In genomic region chr11:82901165-82901938, GRCh38 we compare ENCODE assay signal across 7 cellular contexts.
A peak's percentile ranks its signal among the peaks of the same experiment; 100 is the strongest.
DNase-seq lines count a peak whose midpoint lies in the region; ATAC-seq and TF ChIP-seq lines count a peak whose summit lies in the region.

A gene with protein sequence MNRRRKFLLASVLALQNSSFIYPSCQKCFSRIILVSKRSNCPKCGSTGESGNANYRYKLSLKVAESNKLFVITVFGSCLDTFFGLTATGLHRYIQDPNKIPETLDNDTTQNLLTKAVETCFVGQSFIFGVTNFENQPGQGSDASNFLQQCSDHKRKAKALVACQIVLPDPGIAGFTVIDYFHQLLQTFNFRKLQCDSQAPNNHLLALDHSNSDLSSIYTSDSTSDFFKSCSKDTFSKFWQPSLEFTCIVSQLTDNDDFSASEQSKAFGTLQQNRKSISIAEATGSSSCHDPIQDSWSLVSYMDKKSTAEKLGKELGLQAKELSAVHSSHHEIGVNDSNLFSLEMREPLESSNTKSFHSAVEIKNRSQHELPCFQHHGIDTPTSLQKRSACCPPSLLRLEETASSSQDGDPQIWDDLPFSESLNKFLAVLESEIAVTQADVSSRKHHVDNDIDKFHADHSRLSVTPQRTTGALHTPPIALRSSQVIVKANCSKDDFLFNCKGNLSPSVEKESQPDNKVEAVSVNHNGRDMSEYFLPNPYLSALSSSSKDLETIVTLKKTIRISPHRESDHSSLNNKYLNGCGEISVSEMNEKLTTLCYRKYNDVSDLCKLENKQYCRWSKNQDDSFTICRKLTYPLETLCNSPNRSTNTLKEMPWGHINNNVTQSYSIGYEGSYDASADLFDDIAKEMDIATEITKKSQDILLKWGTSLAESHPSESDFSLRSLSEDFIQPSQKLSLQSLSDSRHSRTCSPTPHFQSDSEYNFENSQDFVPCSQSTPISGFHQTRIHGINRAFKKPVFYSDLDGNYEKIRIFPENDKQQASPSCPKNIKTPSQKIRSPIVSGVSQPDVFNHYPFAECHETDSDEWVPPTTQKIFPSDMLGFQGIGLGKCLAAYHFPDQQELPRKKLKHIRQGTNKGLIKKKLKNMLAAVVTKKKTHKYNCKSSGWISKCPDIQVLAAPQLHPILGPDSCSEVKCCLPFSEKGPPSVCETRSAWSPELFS (plus strand): TSS chr11:82901736. CDS start chr11:82914739, 13,003 bp downstream.

- H3K4me1 ChIP-seq in rectal smooth muscle tissue (ENCODE audit: control insufficient read depth, insufficient read depth, low read length): peaks cover 7% of the 10 kb centered on the region

- in situ Hi-C loops in astrocyte of the cerebellum (cut with HindIII; ENCODE audit: low sequenced_read_pairs): no loop called here

- peak within 1 kb of the TSS; percentile 85 for H3K4me3 ChIP-seq in astrocyte of the cerebellum (ENCODE audit: low read depth, low read length)
- H3K4me3 ChIP-seq in rectal smooth muscle tissue (ENCODE audit: low read length): peak within 1 kb of the TSS; percentile 72

- TF ChIP-seq POLR2A in GM18505 (IDR thresholded peaks at IDR 0.05; ENCODE audit: borderline replicate concordance, extremely low read depth, insufficient read depth, insufficient read length): peak; percentile 55

- H3K27me3 ChIP-seq in rectal smooth muscle tissue (ENCODE audit: control insufficient read depth, insufficient read depth, low read length): no peaks in the 10 kb centered on the region

- peak; percentile 64 for ATAC-seq in GM18505 (IDR thresholded peaks at IDR 0.05; ENCODE audit: unreplicated experiment)
- ATAC-seq in HG02973 (IDR thresholded peaks at IDR 0.05; ENCODE audit: unreplicated experiment): peak; percentile 62

- DNase-seq in NCI-H2029 treated with DMSO at 0.1 percent for 48 hours (lab: John Stamatoyannopoulos, UW) (peak; percentile 96), T-helper 9 cell (peak; percentile 93), astrocyte of the cerebellum (ENCODE audit: low read depth) (peak; percentile 98), hepatic stellate cell (ENCODE audit: low spot score) (peak; percentile 93)

- peak within 1 kb of the TSS; percentile 55 for H3K9ac ChIP-seq in rectal smooth muscle tissue (ENCODE audit: low read length)

- H3K27ac ChIP-seq in rectal smooth muscle tissue (ENCODE audit: low read depth, low read length): peak within 1 kb of the TSS; percentile 69

- no peaks in the 10 kb centered on the region for H3K36me3 ChIP-seq in rectal smooth muscle tissue (ENCODE audit: control insufficient read depth, insufficient read depth, low read length)

- TF ChIP-seq CTCF in astrocyte of the cerebellum (IDR thresholded peaks at IDR 0.05; ENCODE audit: low read depth, low read length, missing control alignments): no peak

Comparison
In these comparisons a context has a peak if more than half of its experiments do, and no peak if none do; other contexts are left out.
1. Peak in every context shown above with its lines: DNase-seq, ATAC-seq, H3K4me3 ChIP-seq and H3K27ac ChIP-seq.